In genomic region chr9:104984541-104984940, GRCh38 we compare ENCODE assay signal across 22 cellular contexts.
"Had no signal": no experiment of that assay in that cellular context is flagged by ENCODE, and none has a peak within 500 bp of the region (broad histone marks: within the 10 kb centered on the region; RNA-seq: fewer than 3 reads in every experiment).

No MANE protein-coding gene starts in this region.

- H3K9me3 Mint-ChIP-seq: activated B cell treated with CpG ODN at 0.5 μM for 24 hours; central memory CD8-positive, alpha-beta T cell; endodermal cell; naive B cell; T-helper 2 cell treated with Interferon-gamma antibody and Interleukin-4, amounts not matched to agents 5 μg/mL and 100 μg/mL, for 36 hours had no signal

- H3K4me3 Mint-ChIP-seq: activated B cell treated with CpG ODN at 0.5 μM for 24 hours; central memory CD8-positive, alpha-beta T cell; endodermal cell; naive B cell; T-helper 2 cell treated with Interferon-gamma antibody and Interleukin-4, amounts not matched to agents 5 μg/mL and 100 μg/mL, for 36 hours had no signal

- DNase-seq: activated B cell treated with CpG ODN at 0.5 μM for 24 hours; activated CD4-positive, alpha-beta T cell treated with anti-CD3 and anti-CD28 coated beads, Interleukin-2, amount 50 U/mL, for 1 hour; activated effector memory CD4-positive, alpha-beta T cell treated with anti-CD3 and anti-CD28 coated beads, Interleukin-2, amount 50 U/mL, for 16 hours; colonic mucosa; endodermal cell; foreskin fibroblast; left cardiac atrium; mesenchymal stem cell; mucosa of descending colon; naive B cell; stimulated activated CD4-positive, alpha-beta T cell treated with anti-CD3 and anti-CD28 coated beads, Interleukin-4, amount 100 ng/mL, for 1 hour; SW 1271; upper lobe of left lung had no signal

- H3K79me2 ChIP-seq: hepatocyte had no signal

- H3K4me2 ChIP-seq: hepatocyte had no signal

- H3K27ac ChIP-seq: ascending aorta, colonic mucosa, epithelial cell of prostate, hepatocyte, prostate gland, right atrium auricular region, skin epidermis, thoracic aorta, upper lobe of left lung had no signal

- ATAC-seq: left cardiac atrium, mucosa of descending colon had no signal

- H3K27me3 ChIP-seq: ascending aorta, colonic mucosa, hepatocyte, right atrium auricular region, upper lobe of left lung had no signal

- H3K9me3 ChIP-seq: ascending aorta, colonic mucosa, mucosa of descending colon, prostate gland, right atrium auricular region, thoracic aorta, upper lobe of left lung had no signal

- H3K36me3 Mint-ChIP-seq: naive B cell had no signal

- H3K4me3 ChIP-seq: ascending aorta, colonic mucosa, hepatocyte, mucosa of descending colon, prostate gland, right atrium auricular region, skin epidermis, thoracic aorta, upper lobe of left lung had no signal

- H3K27ac Mint-ChIP-seq: activated B cell treated with CpG ODN at 0.5 μM for 24 hours; endodermal cell; naive B cell; T-helper 2 cell treated with Interferon-gamma antibody and Interleukin-4, amounts not matched to agents 5 μg/mL and 100 μg/mL, for 36 hours had no signal

- H3K36me3 ChIP-seq: ascending aorta, colonic mucosa, prostate gland, right atrium auricular region, thoracic aorta, upper lobe of left lung had no signal

- H3K4me1 ChIP-seq: ascending aorta, colonic mucosa, prostate gland had no signal

- H2AFZ ChIP-seq: hepatocyte had no signal
